1 cellular context compared by ENCODE assay signal in genomic region chr2:44361330-44362206, GRCh38.
TF ChIP-seq lines count a peak whose summit lies in the region.

Gene CAMKMT (plus strand): TSS chr2:44361947.
Gene PREPL (minus strand): TSS chr2:44361494. CDS start chr2:44346342, 15,152 bp downstream.

TF ChIP-seq in GM23338, 12 proteins besides CTCF, POLR2A, EP300 and RAD21:
- TF ChIP-seq ETS1 (IDR thresholded peaks at IDR 0.05) = peak; percentile 86
- TF ChIP-seq ZNF331 (CRISPR knock-in tag; IDR thresholded peaks at IDR 0.05; ENCODE audit: low read depth) = no peak
- peak; percentile 81 for TF ChIP-seq CREB1 (CRISPR knock-in tag; IDR thresholded peaks at IDR 0.05; ENCODE audit: low read depth)
- TF ChIP-seq JUNB (IDR thresholded peaks at IDR 0.05; ENCODE audit: unreplicated experiment) = no peak
- TF ChIP-seq POLR2AphosphoS5 (IDR thresholded peaks at IDR 0.05; ENCODE audit: low read depth) = peak; percentile 74
